Comparison of ENCODE assay signal across 29 cellular contexts in the genomic region with DNA sequence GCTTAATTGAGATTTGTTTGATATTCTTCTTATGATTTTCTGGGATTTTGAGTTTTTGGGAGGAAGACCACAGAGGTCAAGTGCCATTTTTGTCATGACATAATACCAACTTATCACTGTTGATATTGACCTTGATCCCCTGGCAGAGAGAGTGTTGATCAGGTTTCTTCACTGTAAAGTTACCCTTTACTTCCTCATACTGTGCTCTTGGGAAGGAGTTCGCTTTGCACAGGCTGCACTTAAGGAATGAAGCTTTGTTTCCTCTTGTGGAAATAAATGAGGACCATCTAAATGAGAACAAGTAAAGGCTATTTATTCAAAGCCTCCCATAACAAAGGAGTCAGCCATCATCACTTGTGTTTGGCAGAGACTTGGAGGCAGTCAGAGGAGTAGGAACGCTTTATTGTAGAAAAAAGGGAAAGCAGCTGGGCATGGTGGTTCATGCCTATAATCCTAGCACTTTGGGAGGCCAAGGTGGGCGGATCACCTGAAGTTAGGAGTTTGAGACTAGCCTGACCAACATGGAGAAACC. TPM values are rescaled to one million over a fixed set of nuclear protein-coding genes. Genes with fewer than 3 reads are reported as not detected.
A peak's percentile ranks its signal among the peaks of the same experiment; 100 is the strongest.
DNase-seq lines count a peak whose midpoint lies in the region; ATAC-seq and TF ChIP-seq lines count a peak whose summit lies in the region.
"Had no signal": no experiment of that assay in that cellular context is flagged by ENCODE, and none has a peak within 500 bp of the region (broad histone marks: within the 10 kb centered on the region; RNA-seq: fewer than 3 reads in every experiment).

No MANE protein-coding gene starts in this region.

- POLR2A ChIA-PET in naive thymus-derived CD8-positive, alpha-beta T cell (lab: Charles Lee), result no interaction called here

- peaks cover 9% of the 10 kb centered on the region for H3K36me3 Mint-ChIP-seq in nephron progenitor cell (ENCODE audit: low read depth)
- H3K36me3 Mint-ChIP-seq in naive thymus-derived CD8-positive, alpha-beta T cell, result no peaks in the 10 kb centered on the region
- H3K36me3 Mint-ChIP-seq: activated naive CD4-positive, alpha-beta T cell treated with anti-CD3 and anti-CD28 coated beads, Interleukin-2, amount 10 ng/mL, durations not matched to agents 7 days and 5 days; type B pancreatic cell had no signal

- H3K4me1 ChIP-seq in HUES48 (ENCODE audit: control insufficient read depth, insufficient read depth, low read length), result peaks cover 49% of the 10 kb centered on the region
- H3K4me1 ChIP-seq in body of pancreas, result peaks cover 22% of the 10 kb centered on the region

- peaks cover 41% of the 10 kb centered on the region for H3K4me1 Mint-ChIP-seq in nephron progenitor cell
- no peaks in the 10 kb centered on the region for H3K4me1 Mint-ChIP-seq in naive thymus-derived CD8-positive, alpha-beta T cell
- H3K4me1 Mint-ChIP-seq: activated naive CD4-positive, alpha-beta T cell treated with anti-CD3 and anti-CD28 coated beads, Interleukin-2, amount 10 ng/mL, durations not matched to agents 7 days and 5 days had no signal

- no peak overlapping the region for H3K4me3 Mint-ChIP-seq in nephron progenitor cell
- no peak overlapping the region for H3K4me3 Mint-ChIP-seq in naive thymus-derived CD8-positive, alpha-beta T cell
- H3K4me3 Mint-ChIP-seq: activated CD4-positive, alpha-beta T cell treated with anti-CD3 and anti-CD28 coated beads for 36 hours; activated naive CD4-positive, alpha-beta T cell treated with anti-CD3 and anti-CD28 coated beads, Interleukin-2, amount 10 ng/mL, durations not matched to agents 7 days and 5 days; activated T-cell treated with anti-CD3 and anti-CD28 coated beads, Interleukin-2, amount 50 U/mL, for 4 hours; CD4-positive, CD25-positive, alpha-beta regulatory T cell; endodermal cell; T-helper 1 cell treated with Interleukin-12 subunit alpha and Interleukin-12 subunit beta and Interleukin-4 antibody, amounts not matched to agents 30 μg/mL and 1 μg/mL, for 36 hours; type B pancreatic cell had no signal

- H3K4me3 ChIP-seq in HUES48 (ENCODE audit: low read depth, low read length) (no peak overlapping the region), body of pancreas (no peak overlapping the region)
- H3K4me3 ChIP-seq: coronary artery, gastrocnemius medialis, SJCRH30, smooth muscle cell had no signal

- H3K27ac Mint-ChIP-seq in nephron progenitor cell, result peak overlapping the region; percentile 43
- no peak overlapping the region for H3K27ac Mint-ChIP-seq in naive thymus-derived CD8-positive, alpha-beta T cell
- H3K27ac Mint-ChIP-seq: activated CD4-positive, alpha-beta T cell treated with anti-CD3 and anti-CD28 coated beads for 36 hours; activated naive CD4-positive, alpha-beta T cell treated with anti-CD3 and anti-CD28 coated beads, Interleukin-2, amount 10 ng/mL, durations not matched to agents 7 days and 5 days; endodermal cell; T-helper 1 cell treated with Interleukin-12 subunit alpha and Interleukin-12 subunit beta and Interleukin-4 antibody, amounts not matched to agents 30 μg/mL and 1 μg/mL, for 36 hours; type B pancreatic cell had no signal

- WGBS in body of pancreas, 2 donors, result 84% methylated on average over 3 of the region's 3 CpGs

- peak; percentile 56 for ATAC-seq in body of pancreas
- ATAC-seq in naive thymus-derived CD8-positive, alpha-beta T cell, result no peak
- ATAC-seq: activated CD4-positive, alpha-beta T cell treated with anti-CD3 and anti-CD28 coated beads for 36 hours; activated T-cell treated with anti-CD3 and anti-CD28 coated beads, Interleukin-2, amount 50 U/mL, for 4 hours; gastrocnemius medialis; Panc1 had no signal

- H3K9ac ChIP-seq in HUES48 (ENCODE audit: low read depth, low read length), result no peak overlapping the region

- H3K9me3 ChIP-seq in HUES48 (ENCODE audit: control insufficient read depth, insufficient read depth, low read length), result no peaks in the 10 kb centered on the region
- H3K9me3 ChIP-seq in body of pancreas, result no peaks in the 10 kb centered on the region
- H3K9me3 ChIP-seq: gastrocnemius medialis, SJCRH30 had no signal

- H3K27me3 Mint-ChIP-seq in nephron progenitor cell (ENCODE audit: low read depth, poor library complexity), result no peaks in the 10 kb centered on the region
- H3K27me3 Mint-ChIP-seq in naive thymus-derived CD8-positive, alpha-beta T cell, result peaks cover 0 to 21% (median 8%) of the 10 kb centered on the region in 5 donors
- H3K27me3 Mint-ChIP-seq: activated CD4-positive, alpha-beta T cell treated with anti-CD3 and anti-CD28 coated beads for 36 hours; CD4-positive, CD25-positive, alpha-beta regulatory T cell; type B pancreatic cell had no signal

- TF ChIP-seq CTCF in body of pancreas (IDR thresholded peaks at IDR 0.05), result no peak
- no peak for TF ChIP-seq CTCF in nephron progenitor cell (IDR thresholded peaks at IDR 0.05)

- H3K36me3 ChIP-seq in HUES48 (ENCODE audit: control insufficient read depth, insufficient read depth, low read length) (no peaks in the 10 kb centered on the region), body of pancreas (replicated peaks in 1 of 2; ENCODE audit: insufficient read depth in 1 of 2, low read depth in 2 of 2) (no peaks in the 10 kb centered on the region)
- H3K36me3 ChIP-seq: gastrocnemius medialis had no signal

- no peak for TF ChIP-seq POLR2A in body of pancreas (IDR thresholded peaks at IDR 0.05)

- H3K27me3 ChIP-seq in HUES48 (ENCODE audit: control insufficient read depth, insufficient read depth, low read length) (no peaks in the 10 kb centered on the region), body of pancreas (no peaks in the 10 kb centered on the region)
- H3K27me3 ChIP-seq: gastrocnemius medialis, SJCRH30 had no signal

- DNase-seq in NCI-H69 (lab: John Stamatoyannopoulos, UW), result peak; percentile 25
- no peak for DNase-seq in body of pancreas
- DNase-seq in nephron progenitor cell, result no peak
- DNase-seq in naive thymus-derived CD8-positive, alpha-beta T cell, result no peak
- no peak for DNase-seq in DMS79 (lab: John Stamatoyannopoulos, UW)
- DNase-seq in DMS53 (lab: John Stamatoyannopoulos, UW), result no peak
- no peak for DNase-seq in 8988T
- DNase-seq: activated CD4-positive, alpha-beta T cell treated with anti-CD3 and anti-CD28 coated beads for 36 hours; activated naive CD4-positive, alpha-beta T cell treated with anti-CD3 and anti-CD28 coated beads, Interleukin-2, amount 10 ng/mL, durations not matched to agents 7 days and 5 days; activated T-cell treated with anti-CD3 and anti-CD28 coated beads, Interleukin-2, amount 50 U/mL, for 4 hours; amniotic stem cell; CD4-positive, CD25-positive, alpha-beta regulatory T cell; endodermal cell; gastrocnemius medialis; hypothalamus; islet precursor cell; KG1; NCI-H1105; NCI-H2029; NCI-H345; nucleus accumbens; stimulated activated CD4-positive, alpha-beta T cell treated with anti-CD3 and anti-CD28 coated beads, Interleukin-2, amount 100 ng/mL, for 24 hours had no signal

- intact Hi-C loops in body of pancreas (cut with DNase I), result no loop called here

- peak overlapping the region; percentile 62 for H3K27ac ChIP-seq in HUES48 (ENCODE audit: low read depth, low read length)
- no peak overlapping the region for H3K27ac ChIP-seq in body of pancreas
- H3K27ac ChIP-seq: coronary artery, gastrocnemius medialis had no signal

- peaks cover 7% of the 10 kb centered on the region for H3K9me3 Mint-ChIP-seq in nephron progenitor cell
- no peaks in the 10 kb centered on the region for H3K9me3 Mint-ChIP-seq in naive thymus-derived CD8-positive, alpha-beta T cell
- H3K9me3 Mint-ChIP-seq: activated naive CD4-positive, alpha-beta T cell treated with anti-CD3 and anti-CD28 coated beads, Interleukin-2, amount 10 ng/mL, durations not matched to agents 7 days and 5 days; activated T-cell treated with anti-CD3 and anti-CD28 coated beads, Interleukin-2, amount 50 U/mL, for 4 hours; endodermal cell; T-helper 1 cell treated with Interleukin-12 subunit alpha and Interleukin-12 subunit beta and Interleukin-4 antibody, amounts not matched to agents 30 μg/mL and 1 μg/mL, for 36 hours; type B pancreatic cell had no signal

RNA-seq across cellular contexts. Expression of a gene that starts 16.1 kb away (rescaled TPM):
- total RNA-seq in body of pancreas, result 10 to 100 TPM; 24.6 to 34.3 TPM
- total RNA-seq in naive thymus-derived CD8-positive, alpha-beta T cell, result 1 to 10 TPM; 3.0 to 5.0 TPM
- 1 to 10 TPM; 1.3 to 5.3 (median 1.9) TPM for polyA plus RNA-seq in naive thymus-derived CD8-positive, alpha-beta T cell

Comparison
In these comparisons a context has a peak if more than half of its experiments do, and no peak if none do; other contexts are left out.
1. RNA of a gene that starts 16.1 kb away (total RNA-seq): 24.6 to 34.3 TPM in body of pancreas; 3.0 to 5.0 TPM in naive thymus-derived CD8-positive, alpha-beta T cell; every median in the first group is over 4 times any median in the second.